1 cellular context compared by ENCODE assay signal in the genomic region with DNA sequence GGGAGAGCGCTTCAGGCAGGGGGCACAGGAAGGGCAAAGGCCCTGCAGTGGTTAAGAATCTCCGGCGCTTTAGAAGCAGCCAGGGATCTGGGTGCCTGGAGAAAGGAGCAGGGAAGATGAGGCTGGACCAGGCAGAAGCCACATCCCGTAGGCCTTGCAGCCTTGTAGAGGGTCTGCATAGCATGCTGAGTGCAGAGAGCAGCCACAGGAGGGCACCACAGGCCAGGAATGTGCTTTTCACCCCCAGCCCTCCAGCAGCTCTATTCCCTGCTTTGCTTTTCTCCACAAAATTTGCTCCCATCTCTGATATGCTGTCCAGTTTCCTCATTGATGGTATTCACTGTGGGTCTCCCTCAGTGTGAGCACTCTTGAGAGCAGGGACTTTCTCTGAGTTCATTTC.
TF ChIP-seq lines count a peak whose summit lies in the region.

No MANE protein-coding gene starts in this region.

TF ChIP-seq in HCT116, 20 proteins besides CTCF, POLR2A, EP300 and RAD21 (continued from another document):
- TF ChIP-seq, protein P1, sequence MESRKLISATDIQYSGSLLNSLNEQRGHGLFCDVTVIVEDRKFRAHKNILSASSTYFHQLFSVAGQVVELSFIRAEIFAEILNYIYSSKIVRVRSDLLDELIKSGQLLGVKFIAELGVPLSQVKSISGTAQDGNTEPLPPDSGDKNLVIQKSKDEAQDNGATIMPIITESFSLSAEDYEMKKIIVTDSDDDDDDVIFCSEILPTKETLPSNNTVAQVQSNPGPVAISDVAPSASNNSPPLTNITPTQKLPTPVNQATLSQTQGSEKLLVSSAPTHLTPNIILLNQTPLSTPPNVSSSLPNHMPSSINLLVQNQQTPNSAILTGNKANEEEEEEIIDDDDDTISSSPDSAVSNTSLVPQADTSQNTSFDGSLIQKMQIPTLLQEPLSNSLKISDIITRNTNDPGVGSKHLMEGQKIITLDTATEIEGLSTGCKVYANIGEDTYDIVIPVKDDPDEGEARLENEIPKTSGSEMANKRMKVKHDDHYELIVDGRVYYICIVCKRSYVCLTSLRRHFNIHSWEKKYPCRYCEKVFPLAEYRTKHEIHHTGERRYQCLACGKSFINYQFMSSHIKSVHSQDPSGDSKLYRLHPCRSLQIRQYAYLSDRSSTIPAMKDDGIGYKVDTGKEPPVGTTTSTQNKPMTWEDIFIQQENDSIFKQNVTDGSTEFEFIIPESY (IDR thresholded peaks at IDR 0.05; ENCODE audit: extremely low read depth, insufficient replicate concordance, low read length): no peak
- no peak for TF ChIP-seq YY1 (IDR thresholded peaks at IDR 0.05; ENCODE audit: extremely low read depth, insufficient replicate concordance, low read depth, low read length)
- TF ChIP-seq CBX3 (IDR thresholded peaks at IDR 0.05; ENCODE audit: low read depth): no peak
- TF ChIP-seq ZNF274 (IDR thresholded peaks at IDR 0.05; ENCODE audit: low read depth, low read length): no peak
